8 cellular contexts compared by ENCODE assay signal in genomic region chr11:65260756-65261590, GRCh38. TPM values are rescaled to one million over a fixed set of nuclear protein-coding genes. Genes with fewer than 3 reads are reported as not detected.
DNase-seq lines count a peak whose midpoint lies in the region; ATAC-seq, FAIRE-seq and TF ChIP-seq lines count a peak whose summit lies in the region.

No MANE protein-coding gene starts in this region.

- no peaks in the 10 kb centered on the region for H4K20me1 ChIP-seq in endothelial cell of umbilical vein (replicated peaks; ENCODE audit: control insufficient read depth, extremely low read depth, insufficient read depth, low read length)

- TF ChIP-seq POLR2A in endothelial cell of umbilical vein (IDR thresholded peaks at IDR 0.05; ENCODE audit: low read depth, low read length) = no peak

- peaks cover 44% of the 10 kb centered on the region for H3K4me1 Mint-ChIP-seq in activated CD8-positive, alpha-beta memory T cell treated with anti-CD3 and anti-CD28 coated beads, Interleukin-2, amount 10 ng/mL, durations not matched to agents 7 days and 5 days

- H3K4me3 Mint-ChIP-seq in activated CD8-positive, alpha-beta memory T cell treated with anti-CD3 and anti-CD28 coated beads, Interleukin-2, amount 10 ng/mL, durations not matched to agents 7 days and 5 days = peak overlapping the region; percentile 94

- peaks cover 25% of the 10 kb centered on the region for H3K79me2 ChIP-seq in endothelial cell of umbilical vein (ENCODE audit: control insufficient read depth, insufficient read depth, low read length)
- H3K79me2 ChIP-seq in parathyroid adenoma = no peaks in the 10 kb centered on the region

- H3K9me3 Mint-ChIP-seq in activated CD8-positive, alpha-beta memory T cell treated with anti-CD3 and anti-CD28 coated beads, Interleukin-2, amount 10 ng/mL, durations not matched to agents 7 days and 5 days (ENCODE audit: low read depth) = no peaks in the 10 kb centered on the region

- H3K27me3 Mint-ChIP-seq in activated CD8-positive, alpha-beta memory T cell treated with anti-CD3 and anti-CD28 coated beads, Interleukin-2, amount 10 ng/mL, durations not matched to agents 7 days and 5 days = no peaks in the 10 kb centered on the region

- H3K4me1 ChIP-seq in NT2/D1 (ENCODE audit: insufficient read depth, insufficient read length) = no peaks in the 10 kb centered on the region
- peaks cover 11% of the 10 kb centered on the region for H3K4me1 ChIP-seq in endothelial cell of umbilical vein (ENCODE audit: control insufficient read depth, extremely low read depth, insufficient read depth, low read length)
- H3K4me1 ChIP-seq in parathyroid adenoma = peaks cover 3% of the 10 kb centered on the region

- peaks cover 22% of the 10 kb centered on the region for H3K36me3 ChIP-seq in NT2/D1 (ENCODE audit: insufficient read depth, insufficient read length, low read length)
- no peaks in the 10 kb centered on the region for H3K36me3 ChIP-seq in endothelial cell of umbilical vein (ENCODE audit: control insufficient read depth in 2 of 2, extremely low read depth in 1 of 2, insufficient read depth in 2 of 2, low read length in 2 of 2)
- no peaks in the 10 kb centered on the region for H3K36me3 ChIP-seq in parathyroid adenoma (ENCODE audit: control insufficient read depth, insufficient read depth, low read length)

- no peak for FAIRE-seq in endothelial cell of umbilical vein (lab: Jason Lieb, UNC)

- H3K9ac ChIP-seq in NT2/D1 (ENCODE audit: insufficient read length, low read depth) = peak overlapping the region; percentile 98
- peak overlapping the region; percentile 74 for H3K9ac ChIP-seq in endothelial cell of umbilical vein (replicated peaks; ENCODE audit: extremely low read depth, insufficient read depth, low read length)
- peak overlapping the region; percentile 67 for H3K9ac ChIP-seq in parathyroid adenoma

- TF ChIP-seq CTCF in endothelial cell of umbilical vein (IDR thresholded peaks at IDR 0.05; ENCODE audit: extremely low read depth in 1 of 2, insufficient read depth in 1 of 2, low read depth in 1 of 2, low read length in 2 of 2) (no peak), parathyroid adenoma (IDR thresholded peaks at IDR 0.05) (no peak)

- no peaks in the 10 kb centered on the region for H3K9me3 ChIP-seq in NT2/D1 (ENCODE audit: insufficient read depth, low read length)
- no peaks in the 10 kb centered on the region for H3K9me3 ChIP-seq in endothelial cell of umbilical vein (replicated peaks; ENCODE audit: control insufficient read depth, insufficient read depth, low read length)
- H3K9me3 ChIP-seq in parathyroid adenoma (ENCODE audit: control insufficient read depth, low read length) = no peaks in the 10 kb centered on the region

- H3K27me3 ChIP-seq in NT2/D1 (ENCODE audit: insufficient read depth, insufficient read length) (no peaks in the 10 kb centered on the region), endothelial cell of umbilical vein (ENCODE audit: control insufficient read depth in 2 of 2, insufficient read depth in 2 of 2, low read length in 2 of 2) (no peaks in the 10 kb centered on the region), parathyroid adenoma (ENCODE audit: control insufficient read depth, insufficient read depth, low read length) (no peaks in the 10 kb centered on the region)

- no peak for ATAC-seq in activated CD8-positive, alpha-beta memory T cell treated with anti-CD3 and anti-CD28 coated beads, Interleukin-2, amount 10 ng/mL, durations not matched to agents 7 days and 5 days
- ATAC-seq in left colon = no peak

- BruUV-seq in endothelial cell of umbilical vein (replicated peaks; lab: Mats Ljungman, UMichigan) = TSS peak; percentile 86

- CTCF ChIA-PET in activated CD8-positive, alpha-beta memory T cell treated with anti-CD3 and anti-CD28 coated beads, Interleukin-2, amount 10 ng/mL, durations not matched to agents 7 days and 5 days (lab: Charles Lee) = interaction anchor here (1.0 to 2.5 kb wide), 11 partner anchors 14 to 466 kb away, joined by 3 to 25 read pairs (median 8); partner anchors contain the start of genes ARL2, CDC42EP2, TM7SF2 and ZNHIT2
- CTCF ChIA-PET in endothelial cell of umbilical vein (lab: Charles Lee) = interaction anchor here (1.2 to 2.6 kb wide), 7 partner anchors 10 to 80 kb away, joined by 3 to 27 read pairs (median 10); partner anchors contain the start of genes CAPN1 and CDC42EP2

- dilution Hi-C loops in endothelial cell of umbilical vein (cut with MboI; ENCODE audit: extremely low pct_ligation_motif_present, low sequenced_read_pairs) = no loop called here

- H3K9me1 ChIP-seq in endothelial cell of umbilical vein (replicated peaks; ENCODE audit: control insufficient read depth, extremely low read depth, insufficient read depth, low read length) = no peaks in the 10 kb centered on the region

- peak overlapping the region; percentile 84 for H3K4me3 ChIP-seq in NT2/D1 (ENCODE audit: insufficient read length, low read depth)
- H3K4me3 ChIP-seq in endothelial cell of umbilical vein (replicated peaks in 1 of 3; ENCODE audit: insufficient read depth in 1 of 3, low read depth in 1 of 3, low read length in 3 of 3) = peak overlapping the region in 2 of 3 experiments; percentile 65 to 68
- H3K4me3 ChIP-seq in parathyroid adenoma (ENCODE audit: low read depth, low read length) = peak overlapping the region; percentile 96

- H3K36me3 Mint-ChIP-seq in activated CD8-positive, alpha-beta memory T cell treated with anti-CD3 and anti-CD28 coated beads, Interleukin-2, amount 10 ng/mL, durations not matched to agents 7 days and 5 days = peaks cover 25% of the 10 kb centered on the region

- H2AFZ ChIP-seq in endothelial cell of umbilical vein (ENCODE audit: low read depth, low read length) (peak overlapping the region; percentile 92), parathyroid adenoma (peak overlapping the region; percentile 94)

- H3K4me2 ChIP-seq in endothelial cell of umbilical vein (ENCODE audit: insufficient read depth, low read length) (peak overlapping the region; percentile 81), parathyroid adenoma (ENCODE audit: low read length) (peak overlapping the region; percentile 99)

- H3K27ac Mint-ChIP-seq in activated CD8-positive, alpha-beta memory T cell treated with anti-CD3 and anti-CD28 coated beads, Interleukin-2, amount 10 ng/mL, durations not matched to agents 7 days and 5 days = peak overlapping the region; percentile 93

- intact Hi-C loops in endothelial cell of umbilical vein (cut with micrococcal nuclease) (no loop called here), left colon (cut with DNase I, micrococcal nuclease) (no loop called here)

- no peak for DNase-seq in activated CD8-positive, alpha-beta memory T cell treated with anti-CD3 and anti-CD28 coated beads, Interleukin-2, amount 10 ng/mL, durations not matched to agents 7 days and 5 days
- no peak for DNase-seq in activated CD8-positive, alpha-beta memory T cell treated with anti-CD3 and anti-CD28 coated beads, Interleukin-2, amount 50 U/mL, for 4 hours
- DNase-seq in NT2/D1 (ENCODE audit: low read depth, low spot score) (no peak), endothelial cell of umbilical vein (ENCODE audit: low read depth, low spot score) (no peak), germinal center (ENCODE audit: low spot score) (no peak), left colon (no peak), NCI-H446 (lab: John Stamatoyannopoulos, UW) (no peak)

- POLR2A ChIA-PET in endothelial cell of umbilical vein (lab: Charles Lee) = interaction anchor here (1.3 kb wide), 1 partner anchor 139 kb away, joined by 3 read pairs; the partner anchor contains the start of genes FAU and MRPL49

- H3K27ac ChIP-seq in endothelial cell of umbilical vein (ENCODE audit: insufficient read depth, low read depth, low read length) (peak overlapping the region; percentile 50), parathyroid adenoma (peak overlapping the region; percentile 85)

TF ChIP-seq in endothelial cell of umbilical vein, 7 proteins besides CTCF, POLR2A, EP300 and RAD21:
- TF ChIP-seq GATA2 (IDR thresholded peaks at IDR 0.05; ENCODE audit: insufficient read depth, insufficient read length, low read depth, low read length) = peak; percentile 33
- TF ChIP-seq MYC (IDR thresholded peaks at IDR 0.05; ENCODE audit: low read depth, low read length) = no peak

RNA-seq across cellular contexts. Expression of gene POLA2, which starts 0.8 kb away (rescaled TPM):
- total RNA-seq in activated CD8-positive, alpha-beta memory T cell treated with anti-CD3 and anti-CD28 coated beads, Interleukin-2, amount 10 ng/mL, durations not matched to agents 7 days and 5 days = 10 to 100 TPM; 79.8 to 89.5 TPM
- total RNA-seq in endothelial cell of umbilical vein = 24.0 and 25.4 TPM in 2 replicates
- polyA plus RNA-seq in endothelial cell of umbilical vein = 30.0 and 36.2 TPM in 2 replicates
- polyA plus RNA-seq in endothelial cell of umbilical vein (2011; cell fraction: cytosol; rRNA removed) = 25.5 and 28.6 TPM in 2 replicates
- 40.1 and 48.1 TPM in 2 replicates for polyA plus RNA-seq in endothelial cell of umbilical vein (2011; cell fraction: nucleus; rRNA removed)
- 13.7 and 21.1 TPM in 2 replicates for polyA plus RNA-seq in endothelial cell of umbilical vein (2012)
- polyA minus RNA-seq in endothelial cell of umbilical vein = 31.0 and 41.0 TPM in 2 replicates
- polyA minus RNA-seq in endothelial cell of umbilical vein (2011; cell fraction: cytosol; rRNA and poly(A)+ RNA removed) = 51.4 TPM
- polyA minus RNA-seq in endothelial cell of umbilical vein (2011; cell fraction: nucleus; rRNA and poly(A)+ RNA removed) = 19.8 and 37.0 TPM in 2 replicates
- total RNA-seq in left colon = 1 to 10 TPM; 4.3 to 9.8 TPM

RNA-seq across cellular contexts. Expression of gene CDC42EP2, which starts 53.7 kb away (rescaled TPM):
- total RNA-seq in activated CD8-positive, alpha-beta memory T cell treated with anti-CD3 and anti-CD28 coated beads, Interleukin-2, amount 10 ng/mL, durations not matched to agents 7 days and 5 days = 1 to 10 TPM in 1 of 2 experiments, not detected in 1; 1.4 TPM
- total RNA-seq in endothelial cell of umbilical vein (23.4 and 23.9 TPM in 2 replicates), left colon (10 to 100 TPM; 10.3 to 16.2 TPM)
- 26.4 and 33.3 TPM in 2 replicates for polyA plus RNA-seq in endothelial cell of umbilical vein
- 12.0 and 17.4 TPM in 2 replicates for polyA plus RNA-seq in endothelial cell of umbilical vein (2011; cell fraction: cytosol; rRNA removed)
- 17.2 and 17.9 TPM in 2 replicates for polyA plus RNA-seq in endothelial cell of umbilical vein (2011; cell fraction: nucleus; rRNA removed)
- 33.6 and 38.1 TPM in 2 replicates for polyA plus RNA-seq in endothelial cell of umbilical vein (2012)
- 21.1 and 29.8 TPM in 2 replicates for polyA minus RNA-seq in endothelial cell of umbilical vein
- polyA minus RNA-seq in endothelial cell of umbilical vein (2011; cell fraction: cytosol; rRNA and poly(A)+ RNA removed) = 12.0 TPM
- polyA minus RNA-seq in endothelial cell of umbilical vein (2011; cell fraction: nucleus; rRNA and poly(A)+ RNA removed) = 35.3 and 46.4 TPM in 2 replicates

Comparison
In these comparisons a context has a peak if more than half of its experiments do, and no peak if none do; other contexts are left out.
1. RNA of gene CDC42EP2, which starts 53.7 kb away (total RNA-seq): 23.4 to 23.9 TPM in endothelial cell of umbilical vein and 10.3 to 16.2 TPM in left colon; 1.4 TPM in activated CD8-positive, alpha-beta memory T cell treated with anti-CD3 and anti-CD28 coated beads, Interleukin-2, amount 10 ng/mL, durations not matched to agents 7 days and 5 days; every median in the first group is over 4 times any median in the second.
2. Peak in every context shown above with its lines, with median percentiles within 50 percentile points of each other: H3K4me3 ChIP-seq and H3K9ac ChIP-seq.